In the genomic region with DNA sequence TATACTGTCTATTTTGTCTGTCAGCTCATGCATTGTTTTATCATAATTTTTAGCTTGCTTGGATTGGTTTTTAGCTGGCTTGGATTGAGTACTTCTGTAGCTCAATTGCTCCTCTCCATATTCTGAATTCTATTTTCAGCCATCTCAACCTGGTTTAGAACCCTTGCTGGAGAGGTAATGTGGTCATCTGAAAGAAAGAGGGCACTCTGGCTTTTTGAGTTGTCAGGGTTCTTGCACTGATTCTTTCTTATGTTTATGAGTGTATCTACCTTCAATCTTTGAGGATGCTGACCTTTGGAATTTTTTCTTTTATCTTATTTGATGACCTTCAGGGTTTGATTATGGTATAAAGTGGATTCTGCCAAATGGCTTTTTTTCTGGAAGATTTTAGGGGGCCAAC, we compare ENCODE assay signal across 1 cellular context.
TF ChIP-seq lines count a peak whose summit lies in the region.

No MANE protein-coding gene starts in this region.

TF ChIP-seq in GM23338, 12 proteins besides CTCF, POLR2A, EP300 and RAD21 (continued from another document):
- TF ChIP-seq, protein P1, sequence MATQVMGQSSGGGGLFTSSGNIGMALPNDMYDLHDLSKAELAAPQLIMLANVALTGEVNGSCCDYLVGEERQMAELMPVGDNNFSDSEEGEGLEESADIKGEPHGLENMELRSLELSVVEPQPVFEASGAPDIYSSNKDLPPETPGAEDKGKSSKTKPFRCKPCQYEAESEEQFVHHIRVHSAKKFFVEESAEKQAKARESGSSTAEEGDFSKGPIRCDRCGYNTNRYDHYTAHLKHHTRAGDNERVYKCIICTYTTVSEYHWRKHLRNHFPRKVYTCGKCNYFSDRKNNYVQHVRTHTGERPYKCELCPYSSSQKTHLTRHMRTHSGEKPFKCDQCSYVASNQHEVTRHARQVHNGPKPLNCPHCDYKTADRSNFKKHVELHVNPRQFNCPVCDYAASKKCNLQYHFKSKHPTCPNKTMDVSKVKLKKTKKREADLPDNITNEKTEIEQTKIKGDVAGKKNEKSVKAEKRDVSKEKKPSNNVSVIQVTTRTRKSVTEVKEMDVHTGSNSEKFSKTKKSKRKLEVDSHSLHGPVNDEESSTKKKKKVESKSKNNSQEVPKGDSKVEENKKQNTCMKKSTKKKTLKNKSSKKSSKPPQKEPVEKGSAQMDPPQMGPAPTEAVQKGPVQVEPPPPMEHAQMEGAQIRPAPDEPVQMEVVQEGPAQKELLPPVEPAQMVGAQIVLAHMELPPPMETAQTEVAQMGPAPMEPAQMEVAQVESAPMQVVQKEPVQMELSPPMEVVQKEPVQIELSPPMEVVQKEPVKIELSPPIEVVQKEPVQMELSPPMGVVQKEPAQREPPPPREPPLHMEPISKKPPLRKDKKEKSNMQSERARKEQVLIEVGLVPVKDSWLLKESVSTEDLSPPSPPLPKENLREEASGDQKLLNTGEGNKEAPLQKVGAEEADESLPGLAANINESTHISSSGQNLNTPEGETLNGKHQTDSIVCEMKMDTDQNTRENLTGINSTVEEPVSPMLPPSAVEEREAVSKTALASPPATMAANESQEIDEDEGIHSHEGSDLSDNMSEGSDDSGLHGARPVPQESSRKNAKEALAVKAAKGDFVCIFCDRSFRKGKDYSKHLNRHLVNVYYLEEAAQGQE (IDR thresholded peaks at IDR 0.05; ENCODE audit: unreplicated experiment), result no peak
- TF ChIP-seq ZNF331 (CRISPR knock-in tag; IDR thresholded peaks at IDR 0.05; ENCODE audit: low read depth) (no peak), POLR2AphosphoS5 (IDR thresholded peaks at IDR 0.05; ENCODE audit: low read depth) (no peak), ZNF114 (CRISPR knock-in tag; IDR thresholded peaks at IDR 0.05) (no peak)
TF ChIP-seq in GM23338: peak in this region for 0.
